ENCODE assay signal across 21 cellular contexts in the genomic region with DNA sequence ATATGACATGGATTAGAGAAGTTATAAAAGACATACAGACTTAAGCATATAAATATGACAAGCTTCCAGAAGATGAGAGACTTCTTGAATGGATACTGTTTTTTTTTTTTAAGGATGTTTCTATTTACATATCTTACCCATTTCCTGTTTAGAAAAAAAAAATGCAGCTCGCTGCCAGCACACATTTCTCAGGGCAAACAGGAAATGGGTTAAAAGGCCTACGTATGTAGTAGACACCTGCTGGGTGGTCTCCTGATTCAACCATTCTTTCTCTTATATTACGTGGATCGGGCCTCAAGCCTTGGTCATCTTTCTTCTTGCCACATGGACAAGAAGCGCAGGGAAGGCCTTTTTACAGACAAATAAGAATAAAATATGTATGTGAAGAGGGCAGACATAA. TPM values are rescaled to one million over a fixed set of nuclear protein-coding genes. Genes with fewer than 3 reads are reported as not detected.
DNase-seq lines count a peak whose midpoint lies in the region; TF ChIP-seq lines count a peak whose summit lies in the region.
"Had no signal": no experiment of that assay in that cellular context is flagged by ENCODE, and none has a peak within 500 bp of the region (broad histone marks: within the 10 kb centered on the region; RNA-seq: fewer than 3 reads in every experiment).

No MANE protein-coding gene starts in this region.

- H3K4me1 ChIP-seq in neuronal stem cell (ENCODE audit: control insufficient read depth in 2 of 2, insufficient read depth in 1 of 2, low read depth in 1 of 2, low read length in 2 of 2), result no peaks in the 10 kb centered on the region
- H3K4me1 ChIP-seq: BE2C, stomach, transverse colon had no signal

- H3K4ac ChIP-seq in neuronal stem cell (ENCODE audit: low read length), result no peak overlapping the region

- H4K8ac ChIP-seq in neuronal stem cell (ENCODE audit: low read depth, low read length), result no peak overlapping the region

- H3K79me1 ChIP-seq in neuronal stem cell (ENCODE audit: low read depth, low read length), result no peaks in the 10 kb centered on the region

- no peak overlapping the region for H3K4me3 ChIP-seq in astrocyte of the spinal cord (ENCODE audit: low read depth, low read length)
- H3K4me3 ChIP-seq in neuronal stem cell (ENCODE audit: low read length in 2 of 2), result no peak overlapping the region
- H3K4me3 ChIP-seq: GM23248, stomach, transverse colon had no signal

- peak; percentile 9 to 26 for DNase-seq in NCI-H2081 (lab: John Stamatoyannopoulos, UW)
- DNase-seq in NCI-H2081 treated with DMSO at 0.1 percent for 48 hours (lab: John Stamatoyannopoulos, UW), result no peak
- peak; percentile 31 for DNase-seq in M059J (ENCODE audit: low read depth)
- peak; percentile 32 for DNase-seq in astrocyte of the spinal cord (ENCODE audit: low read depth, low spot score)
- DNase-seq in neuronal stem cell (ENCODE audit: low spot score), result no peak
- DNase-seq in middle frontal gyrus (ENCODE audit: extremely low spot score, low spot score), result no peak
- no peak for DNase-seq in kidney tubule cell (ENCODE audit: low spot score)
- DNase-seq in AG20443 (ENCODE audit: low spot score), result no peak
- DNase-seq: 8988T; activated CD4-positive, alpha-beta memory T cell treated with anti-CD3 and anti-CD28 coated beads, Interleukin-2, amount 10 ng/mL, durations not matched to agents 7 days and 5 days; BE2C; COR-L47; GM23248; head of caudate nucleus; KBM-7; left colon; naive thymus-derived CD4-positive, alpha-beta T cell; occipital lobe; stimulated activated CD8-positive, alpha-beta memory T cell treated with anti-CD3 and anti-CD28 coated beads, Interleukin-4, amount 100 ng/mL, for 48 hours; stomach; transverse colon had no signal

- no peak overlapping the region for H2BK12ac ChIP-seq in neuronal stem cell (ENCODE audit: low read length)

- in situ Hi-C loops in astrocyte of the spinal cord (cut with HindIII; ENCODE audit: low sequenced_read_pairs), result no loop called here

- H3K27ac ChIP-seq in neuronal stem cell (replicated peaks; ENCODE audit: low read length), result no peak overlapping the region
- H3K27ac ChIP-seq: GM23248, stomach, transverse colon had no signal

- H3K14ac ChIP-seq in neuronal stem cell (ENCODE audit: low read length), result no peak overlapping the region

- H3K27me3 ChIP-seq in neuronal stem cell (ENCODE audit: control insufficient read depth in 3 of 3, insufficient read depth in 3 of 3, low read depth in 1 of 3, low read length in 3 of 3), result no peaks in the 10 kb centered on the region
- H3K27me3 ChIP-seq: stomach, transverse colon had no signal

- no peak overlapping the region for H3K23ac ChIP-seq in neuronal stem cell (ENCODE audit: low read depth, low read length, poor library complexity)

- H2BK120ac ChIP-seq in neuronal stem cell (ENCODE audit: low read depth, low read length), result no peak overlapping the region

- no CpG with 5 or more reads among the region's 5 CpGs for WGBS in neuronal stem cell (ENCODE audit: extremely low coverage in 2 of 2, insufficient read length in 2 of 2, insufficient replicate concordance in 1 of 2), 2 donors

- no peak for TF ChIP-seq CTCF in astrocyte of the spinal cord (IDR thresholded peaks at IDR 0.05; ENCODE audit: low read depth, low read length)

- H2BK15ac ChIP-seq in neuronal stem cell (ENCODE audit: low read length), result no peak overlapping the region

- H3K9me3 ChIP-seq in neuronal stem cell (replicated peaks in 1 of 2; ENCODE audit: control insufficient read depth in 2 of 2, insufficient read depth in 1 of 2, low read depth in 1 of 2, low read length in 2 of 2), result no peaks in the 10 kb centered on the region
- H3K9me3 ChIP-seq: BE2C, stomach, transverse colon had no signal

- H3K36me3 ChIP-seq in neuronal stem cell (replicated peaks in 1 of 2; ENCODE audit: control insufficient read depth in 2 of 2, insufficient read depth in 2 of 2, low read length in 2 of 2), result no peaks in the 10 kb centered on the region
- H3K36me3 ChIP-seq: BE2C, stomach, transverse colon had no signal

- no peak overlapping the region for H3K4me2 ChIP-seq in neuronal stem cell (ENCODE audit: insufficient read depth, low read length, poor library complexity, severe bottlenecking)

- H3K9ac ChIP-seq in neuronal stem cell (ENCODE audit: low read depth, low read length, poor library complexity), result no peak overlapping the region
- H3K9ac ChIP-seq: GM23248 had no signal

- no peak overlapping the region for H2AK5ac ChIP-seq in neuronal stem cell (ENCODE audit: low read depth, low read length)

- H3K18ac ChIP-seq in neuronal stem cell (ENCODE audit: low read length), result no peak overlapping the region

- H2AFZ ChIP-seq in neuronal stem cell (ENCODE audit: low read length), result peak overlapping the region; percentile 62
- H2AFZ ChIP-seq: GM23248 had no signal

- H4K91ac ChIP-seq in neuronal stem cell (ENCODE audit: low read depth, low read length, poor library complexity), result no peak overlapping the region

- no peak overlapping the region for H2BK5ac ChIP-seq in neuronal stem cell (ENCODE audit: low read length)

RNA-seq across cellular contexts. Expression of gene TJP1, which starts 34.9 kb away (rescaled TPM):
- 18.2 and 45.2 TPM in 2 replicates for total RNA-seq in M059J (2014; rRNA removed; shearing (Covaris generic))
- 57.3 TPM for polyA plus RNA-seq in neuronal stem cell (2013, experiment 1 of 2)
- 58.1 TPM for polyA plus RNA-seq in neuronal stem cell (2013, experiment 2 of 2)
- total RNA-seq: activated CD4-positive, alpha-beta memory T cell treated with anti-CD3 and anti-CD28 coated beads, Interleukin-2, amount 10 ng/mL, durations not matched to agents 7 days and 5 days; naive thymus-derived CD4-positive, alpha-beta T cell had no signal
- polyA plus RNA-seq: naive thymus-derived CD4-positive, alpha-beta T cell had no signal

Comparison
In these comparisons a context has a peak if more than half of its experiments do, and no peak if none do; other contexts are left out.
1. DNase-seq: peak in NCI-H2081 (2 of 2), M059J (single experiment) and astrocyte of the spinal cord (single experiment); none in NCI-H2081 treated with DMSO at 0.1 percent for 48 hours (single experiment), neuronal stem cell (single experiment), middle frontal gyrus (single experiment), kidney tubule cell (single experiment) and AG20443 (single experiment).